Comparison of ENCODE assay signal across 8 cellular contexts in genomic region chr2:172101707-172102158, GRCh38. TPM values are rescaled to one million over a fixed set of nuclear protein-coding genes. Genes with fewer than 3 reads are reported as not detected.
DNase-seq lines count a peak whose midpoint lies in the region; ATAC-seq lines count a peak whose summit lies in the region.

No MANE protein-coding gene starts in this region.

- no peaks in the 10 kb centered on the region for H3K27me3 ChIP-seq in trophoblast cell (ENCODE audit: insufficient read depth, low read length)

- peak overlapping the region; percentile 39 for H4K12ac ChIP-seq in trophoblast cell (ENCODE audit: low read depth, low read length)

- peaks cover 49% of the 10 kb centered on the region for H3K79me1 ChIP-seq in trophoblast cell (ENCODE audit: low read length)

- no peak for DNase-seq in activated CD4-positive, alpha-beta T cell treated with anti-CD3 and anti-CD28 coated beads, Interleukin-2, amount 10 ng/mL, durations not matched to agents 24 days and 14 days
- DNase-seq in activated CD4-positive, alpha-beta T cell treated with anti-CD3 and anti-CD28 coated beads, Interleukin-2, amount 50 U/mL, for 48 hours: no peak
- DNase-seq in NCI-H526 (lab: John Stamatoyannopoulos, UW): peak; percentile 73 to 82
- peak; percentile 62 for DNase-seq in ecto neural progenitor cell (ENCODE audit: low spot score)
- no peak for DNase-seq in trophoblast cell
- no peak for DNase-seq in NCI-H774 (lab: John Stamatoyannopoulos, UW)
- DNase-seq in NK-92 (lab: John Stamatoyannopoulos, UW; ENCODE audit: unreplicated experiment): no peak

- peak overlapping the region; percentile 76 for H2AK5ac ChIP-seq in trophoblast cell (ENCODE audit: low read length)

- peak overlapping the region; percentile 85 for H3K4me3 Mint-ChIP-seq in activated CD4-positive, alpha-beta T cell treated with anti-CD3 and anti-CD28 coated beads, Interleukin-2, amount 10 ng/mL, durations not matched to agents 24 days and 14 days

- H3K18ac ChIP-seq in trophoblast cell (ENCODE audit: low read length): peak overlapping the region; percentile 94

- no peak overlapping the region for H3K27ac Mint-ChIP-seq in activated CD4-positive, alpha-beta T cell treated with anti-CD3 and anti-CD28 coated beads, Interleukin-2, amount 10 ng/mL, durations not matched to agents 24 days and 14 days

- peak overlapping the region; percentile 48 for H2AFZ ChIP-seq in trophoblast cell (ENCODE audit: insufficient read depth, low read length, poor library complexity)

- peak overlapping the region; percentile 80 for H2BK120ac ChIP-seq in trophoblast cell (ENCODE audit: insufficient read depth, low read length, poor library complexity)

- peak overlapping the region; percentile 98 for H3K4ac ChIP-seq in trophoblast cell (ENCODE audit: low read depth, low read length)

- H4K8ac ChIP-seq in trophoblast cell (ENCODE audit: low read depth, low read length): peak overlapping the region; percentile 61

- WGBS in trophoblast cell (ENCODE audit: extremely low coverage, insufficient coverage, insufficient read length): no CpG with 5 or more reads among the region's 27 CpGs

- no peak overlapping the region for H3K23ac ChIP-seq in trophoblast cell (ENCODE audit: low read length)

- peaks cover 77% of the 10 kb centered on the region for H3K27me3 Mint-ChIP-seq in activated CD4-positive, alpha-beta T cell treated with anti-CD3 and anti-CD28 coated beads, Interleukin-2, amount 10 ng/mL, durations not matched to agents 24 days and 14 days

- peak overlapping the region; percentile 94 for H3K27ac ChIP-seq in trophoblast cell (ENCODE audit: low read depth, low read length)

- intact Hi-C loops in activated CD4-positive, alpha-beta T cell treated with anti-CD3 and anti-CD28 coated beads, Interleukin-2, amount 10 ng/mL, durations not matched to agents 24 days and 14 days (cut with micrococcal nuclease): loop anchor here (1.0 to 10.0 kb wide), 5 partner anchors 7 to 504 kb away; partner anchors contain the start of gene DLX1

- H4K91ac ChIP-seq in trophoblast cell (ENCODE audit: low read depth, low read length): peak overlapping the region; percentile 87

- H2BK12ac ChIP-seq in trophoblast cell (ENCODE audit: low read length): peak overlapping the region; percentile 46

- peak overlapping the region; percentile 81 for H2BK5ac ChIP-seq in trophoblast cell (ENCODE audit: low read depth, low read length, poor library complexity)

- peaks cover 5% of the 10 kb centered on the region for H3K9me3 Mint-ChIP-seq in activated CD4-positive, alpha-beta T cell treated with anti-CD3 and anti-CD28 coated beads, Interleukin-2, amount 10 ng/mL, durations not matched to agents 24 days and 14 days

- peak overlapping the region; percentile 99 for H3K9ac ChIP-seq in trophoblast cell (ENCODE audit: low read length)

- H3K4me1 ChIP-seq in trophoblast cell (ENCODE audit: control insufficient read depth in 1 of 2, insufficient read depth in 2 of 2, low read length in 2 of 2): peaks cover 16 to 35% of the 10 kb centered on the region in 2 experiments

- H3K36me3 ChIP-seq in trophoblast cell (ENCODE audit: control insufficient read depth in 1 of 2, insufficient read depth in 2 of 2, low read length in 2 of 2): peaks cover 18% of the 10 kb centered on the region in 2 experiments

- H3K4me2 ChIP-seq in trophoblast cell (ENCODE audit: low read length): peak overlapping the region; percentile 87

- peaks cover 40% of the 10 kb centered on the region for H3K4me1 Mint-ChIP-seq in activated CD4-positive, alpha-beta T cell treated with anti-CD3 and anti-CD28 coated beads, Interleukin-2, amount 10 ng/mL, durations not matched to agents 24 days and 14 days

- H3K36me3 Mint-ChIP-seq in activated CD4-positive, alpha-beta T cell treated with anti-CD3 and anti-CD28 coated beads, Interleukin-2, amount 10 ng/mL, durations not matched to agents 24 days and 14 days (ENCODE audit: low read depth): peaks cover 4% of the 10 kb centered on the region

- H3K79me2 ChIP-seq in trophoblast cell (ENCODE audit: control insufficient read depth, insufficient read depth, low read length, poor library complexity): peaks cover 33% of the 10 kb centered on the region

- no peaks in the 10 kb centered on the region for H3K9me3 ChIP-seq in trophoblast cell (ENCODE audit: insufficient read depth, low read depth, low read length)

- peak overlapping the region; percentile 96 for H3K4me3 ChIP-seq in trophoblast cell (ENCODE audit: low read depth, low read length)

- ATAC-seq in GM18868 (IDR thresholded peaks at IDR 0.05; ENCODE audit: unreplicated experiment): no peak

- H3K14ac ChIP-seq in trophoblast cell (ENCODE audit: low read length): peak overlapping the region; percentile 91

RNA-seq across cellular contexts. Expression of gene DLX2, which starts 1.0 kb away (rescaled TPM):
- total RNA-seq in activated CD4-positive, alpha-beta T cell treated with anti-CD3 and anti-CD28 coated beads, Interleukin-2, amount 10 ng/mL, durations not matched to agents 24 days and 14 days: 0.26 TPM in 1 of 2 replicates, not detected in the other
- polyA plus RNA-seq in trophoblast cell (2013): 25.2 and 26.9 TPM in 2 replicates

RNA-seq across cellular contexts. Expression of gene DLX1, which starts 16.4 kb away (rescaled TPM):
- not detected in 2 replicates for total RNA-seq in activated CD4-positive, alpha-beta T cell treated with anti-CD3 and anti-CD28 coated beads, Interleukin-2, amount 10 ng/mL, durations not matched to agents 24 days and 14 days
- polyA plus RNA-seq in trophoblast cell (2013): 14.1 and 14.7 TPM in 2 replicates

Comparison
In these comparisons a context has a peak if more than half of its experiments do, and no peak if none do; other contexts are left out.
1. DNase-seq: peak in NCI-H526 (2 of 2) and ecto neural progenitor cell (single experiment); none in activated CD4-positive, alpha-beta T cell treated with anti-CD3 and anti-CD28 coated beads, Interleukin-2, amount 10 ng/mL, durations not matched to agents 24 days and 14 days (single experiment), activated CD4-positive, alpha-beta T cell treated with anti-CD3 and anti-CD28 coated beads, Interleukin-2, amount 50 U/mL, for 48 hours (0 of 2), trophoblast cell (0 of 2), NCI-H774 (single experiment) and NK-92 (single experiment).